8 cellular contexts compared by ENCODE assay signal in genomic region chr5:95822408-95823240, GRCh38. TPM values are rescaled to one million over a fixed set of nuclear protein-coding genes. Genes with fewer than 3 reads are reported as not detected.
DNase-seq lines count a peak whose midpoint lies in the region; ATAC-seq and TF ChIP-seq lines count a peak whose summit lies in the region.

Gene GLRX (minus strand): TSS chr5:95822726. CDS start chr5:95822662, 64 bp downstream.

- DNase-seq in HL-60 (ENCODE audit: low read depth in 1 of 2, low spot score in 1 of 2) = peak in 1 of 2 experiments; percentile 70
- peak; percentile 83 for DNase-seq in RWPE2 (ENCODE audit: low spot score)
- DNase-seq in Right ventricle myocardium inferior (ENCODE audit: missing footprints) = peak; percentile 84
- no peak for DNase-seq in omental fat pad (ENCODE audit: low spot score)

- WGBS in adipose tissue, 3 donors = 0% methylated on average over 14 of the region's 14 CpGs

- no peaks in the 10 kb centered on the region for H3K9me2 ChIP-seq in DOHH2 (replicated peaks; ENCODE audit: control insufficient read depth, low read length)

- H3K9me3 ChIP-seq in DOHH2 (ENCODE audit: control insufficient read depth, insufficient read depth, low read length) (no peaks in the 10 kb centered on the region), RWPE2 (ENCODE audit: severe bottlenecking) (no peaks in the 10 kb centered on the region)

- peak within 1 kb of the TSS; percentile 82 for H3K4me3 ChIP-seq in DOHH2 (ENCODE audit: low read length)
- peak within 1 kb of the TSS; percentile 78 for H3K4me3 ChIP-seq in HL-60 (replicated peaks; ENCODE audit: insufficient read depth, low read length)
- peak within 1 kb of the TSS; percentile 51 for H3K4me3 ChIP-seq in RWPE2 (ENCODE audit: severe bottlenecking)

- peaks cover 44% of the 10 kb centered on the region for H3K79me2 ChIP-seq in DOHH2 (ENCODE audit: control insufficient read depth, low read length)

- H3K27me3 ChIP-seq in DOHH2 (ENCODE audit: control insufficient read depth, low read length) (no peaks in the 10 kb centered on the region), HL-60 (ENCODE audit: insufficient read depth, poor library complexity, severe bottlenecking) (no peaks in the 10 kb centered on the region), RWPE2 (ENCODE audit: insufficient read depth, poor library complexity, severe bottlenecking) (no peaks in the 10 kb centered on the region)

- H3F3A ChIP-seq in DOHH2 (ENCODE audit: control insufficient read depth, insufficient read depth) = peaks cover 5% of the 10 kb centered on the region

- TF ChIP-seq CTCF in DOHH2 (IDR thresholded peaks at IDR 0.05; ENCODE audit: low read depth, low read length, poor library complexity, severe bottlenecking) = no peak
- no peak for TF ChIP-seq CTCF in HL-60 (IDR thresholded peaks at IDR 0.05; ENCODE audit: insufficient read depth, low read length)
- TF ChIP-seq CTCF in RWPE2 (IDR thresholded peaks at IDR 0.05; ENCODE audit: poor library complexity, severe bottlenecking) = no peak
- TF ChIP-seq CTCF in omental fat pad (IDR thresholded peaks at IDR 0.05) = no peak

- peak; percentile 37 for ATAC-seq in GM19463 (IDR thresholded peaks at IDR 0.05; ENCODE audit: unreplicated experiment)
- ATAC-seq in RWPE2 (ENCODE audit: low read depth) = peak; percentile 83
- peak; percentile 72 for ATAC-seq in Right ventricle myocardium inferior
- peak; percentile 80 for ATAC-seq in omental fat pad (ENCODE audit: low FRiP score)
- ATAC-seq in GM21360 (IDR thresholded peaks at IDR 0.05; ENCODE audit: unreplicated experiment) = no peak

- H3K4me2 ChIP-seq in DOHH2 (ENCODE audit: low read length) = peak within 1 kb of the TSS; percentile 92

- H4K20me1 ChIP-seq in DOHH2 (ENCODE audit: control insufficient read depth, insufficient read depth, low read depth, low read length) = no peaks in the 10 kb centered on the region

- no peaks in the 10 kb centered on the region; the same call in 1 of the 2 replicates for H3K36me3 ChIP-seq in DOHH2 (ENCODE audit: control insufficient read depth, low read length)
- H3K36me3 ChIP-seq in RWPE2 (ENCODE audit: low read depth) = no peaks in the 10 kb centered on the region

- intact Hi-C loops in Right ventricle myocardium inferior (cut with DNase I) = loop anchor here (5.0 kb wide), 1 partner anchor 40 kb away; no protein-coding TSS in a partner anchor

- H3K4me1 ChIP-seq in DOHH2 (ENCODE audit: control insufficient read depth, low read length) = peaks cover 65% of the 10 kb centered on the region
- H3K4me1 ChIP-seq in RWPE2 (ENCODE audit: insufficient read depth, poor library complexity, severe bottlenecking) = peaks cover 25% of the 10 kb centered on the region

- H3K27ac ChIP-seq in DOHH2 (ENCODE audit: low read depth, low read length) (peak within 1 kb of the TSS; percentile 64), HL-60 (replicated peaks) (peak within 1 kb of the TSS; percentile 75), RWPE2 (ENCODE audit: poor library complexity, severe bottlenecking) (peak within 1 kb of the TSS; percentile 82), adipose tissue (ENCODE audit: low read depth, low read length) (peak within 1 kb of the TSS; percentile 87)

RNA-seq across cellular contexts. Expression of gene GLRX, which starts in this region (rescaled TPM):
- polyA plus RNA-seq in adipose tissue = 100 to 1,000 TPM in 2 of 3 donors, 10 to 100 TPM in 1; 28.6 to 212 (median 201) TPM
- total RNA-seq in Right ventricle myocardium inferior = 111 TPM
- 100 to 1,000 TPM in 2 of 4 donors, 10 to 100 TPM in 2; 67.2 to 173 (median 111) TPM for total RNA-seq in omental fat pad
